7 cellular contexts compared by ENCODE assay signal in the genomic region with DNA sequence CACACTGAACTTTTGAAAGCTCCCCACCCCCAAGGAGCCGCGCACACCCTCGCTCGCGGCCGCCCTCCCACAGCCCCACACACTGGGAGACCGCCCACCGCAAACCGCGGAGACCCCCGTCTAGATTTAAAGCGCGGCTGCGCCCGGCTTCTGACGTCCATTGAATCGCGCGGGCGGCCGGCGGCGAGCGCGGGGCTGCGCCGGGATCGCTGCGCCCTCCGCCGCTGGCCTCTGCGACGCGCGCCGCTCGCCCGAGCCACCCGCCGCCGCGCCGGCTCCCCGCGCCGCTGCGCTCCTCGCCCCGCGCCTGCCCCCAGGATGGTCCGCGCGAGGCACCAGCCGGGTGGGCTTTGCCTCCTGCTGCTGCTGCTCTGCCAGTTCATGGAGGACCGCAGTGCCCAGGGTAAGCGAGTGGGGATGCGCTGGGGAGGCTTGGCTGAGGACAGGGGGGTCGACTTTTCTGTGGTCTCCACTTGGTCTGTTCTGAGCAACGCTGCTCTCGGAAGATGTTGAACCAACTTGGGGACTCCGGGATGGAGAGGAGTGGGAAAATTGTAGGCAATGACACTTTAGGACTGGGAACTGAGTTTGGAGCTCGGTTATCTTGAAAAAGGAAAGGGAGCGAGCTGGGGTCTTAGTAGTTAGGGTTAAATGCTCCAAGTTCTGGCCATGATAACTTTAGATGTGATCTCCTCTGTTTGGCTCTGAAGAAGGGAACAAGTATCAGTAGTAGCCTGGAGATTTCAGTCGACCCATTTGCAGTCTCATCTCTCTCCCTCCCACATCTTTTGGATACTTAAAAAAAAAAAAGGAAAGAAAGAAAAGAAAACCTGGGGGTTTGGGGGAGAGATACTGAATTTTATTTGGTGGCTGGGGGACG. TPM values are rescaled to one million over a fixed set of nuclear protein-coding genes. Genes with fewer than 3 reads are reported as not detected.
DNase-seq lines count a peak whose midpoint lies in the region; ATAC-seq and TF ChIP-seq lines count a peak whose summit lies in the region.

FST (plus strand) TSS at position 156 of the 880 bp plus-strand sequence; CDS start at position 319, 163 bp downstream.

- H3K4me3 ChIP-seq in GM12865 (ENCODE audit: low read depth, low read length): peak within 1 kb of the TSS; percentile 51
- H3K4me3 ChIP-seq in mammary epithelial cell (replicated peaks in 1 of 3; ENCODE audit: insufficient read depth in 1 of 3, low read depth in 2 of 3, low read length in 3 of 3): peak within 1 kb of the TSS; percentile 87 to 97 (median 96)
- peak within 1 kb of the TSS; percentile 66 to 91 (median 84) for H3K4me3 ChIP-seq in stomach

- H2AFZ ChIP-seq in mammary epithelial cell (ENCODE audit: low read depth, low read length): peak within 1 kb of the TSS; percentile 85

- H3K4me1 ChIP-seq in mammary epithelial cell (ENCODE audit: insufficient read depth, low read length) (peaks cover 22% of the 10 kb centered on the region), stomach (peaks cover 14 to 42% (median 40%) of the 10 kb centered on the region in 4 donors)

- H3K27ac ChIP-seq in mammary epithelial cell (ENCODE audit: insufficient read depth, low read depth, low read length) (peak within 1 kb of the TSS; percentile 98), stomach (peak within 1 kb of the TSS; percentile 63 to 87 (median 82))

- intact Hi-C loops in mammary epithelial cell (cut with micrococcal nuclease) (loop anchor here (2.0 to 5.0 kb wide), 3 partner anchors 122 to 310 kb away; no protein-coding TSS in a partner anchor), left colon (cut with DNase I, micrococcal nuclease) (loop anchor here in 1 of 2 donors (10.0 kb wide), 1 partner anchor 744 kb away; no protein-coding TSS in a partner anchor), stomach (cut with DNase I; ENCODE audit: low total_unique reads) (loop anchor here (5.0 kb wide), 1 partner anchor 747 kb away; no protein-coding TSS in a partner anchor)

- peak within 1 kb of the TSS; percentile 100 for H3K9ac ChIP-seq in mammary epithelial cell (ENCODE audit: insufficient read depth, low read length)

- no peak for TF ChIP-seq EP300 in stomach (IDR thresholded peaks at IDR 0.05)

- no TSS peak for BruUV-seq in mammary epithelial cell (replicated peaks; lab: Mats Ljungman, UMichigan)

- ATAC-seq in left colon (peak; percentile 39), GM21360 (IDR thresholded peaks at IDR 0.05; ENCODE audit: unreplicated experiment) (no peak)

- in situ Hi-C loops in mammary epithelial cell (cut with MboI; ENCODE audit: low sequenced_read_pairs in 2 of 2): loop anchor here (10.0 kb wide), 3 partner anchors 146 to 754 kb away; no protein-coding TSS in a partner anchor

- DNase-seq in GM12865 (ENCODE audit: low read depth): no peak
- DNase-seq in NCI-H345 treated with DMSO at 0.1 percent for 48 hours (lab: John Stamatoyannopoulos, UW; ENCODE audit: unreplicated experiment): peak; percentile 59
- peak; percentile 35 for DNase-seq in mammary epithelial cell
- DNase-seq in left colon: peak in 1 of 2 donors; percentile 12
- DNase-seq in stomach: peak; percentile 25
- DNase-seq in effector CD8-positive, alpha-beta T cell (lab: John Stamatoyannopoulos, UW): no peak

- no peaks in the 10 kb centered on the region for H3K27me3 ChIP-seq in mammary epithelial cell (ENCODE audit: insufficient read depth, low read length)
- peaks cover 0 to 26% (median 0%) of the 10 kb centered on the region in 3 donors for H3K27me3 ChIP-seq in stomach

- H4K20me1 ChIP-seq in mammary epithelial cell (ENCODE audit: insufficient read depth, low read length): no peaks in the 10 kb centered on the region

- 0% methylated on average over 7 of the region's 65 CpGs for WGBS in mammary epithelial cell (ENCODE audit: low coverage, missing lambda C conversion rate)
- 1 to 3% (median 2%) methylated on average over 46 to 65 of the region's 65 CpGs for WGBS in stomach, 5 donors

- H3K36me3 ChIP-seq in mammary epithelial cell (ENCODE audit: insufficient read depth, low read length) (peaks cover 25% of the 10 kb centered on the region), stomach (peaks cover 0 to 5% (median 2%) of the 10 kb centered on the region in 4 donors)

- TF ChIP-seq CTCF in GM12865 (IDR thresholded peaks at IDR 0.05; ENCODE audit: insufficient read depth, low read depth, low read length, missing control alignments) (no peak), mammary epithelial cell (conservative IDR thresholded peaks at IDR 0.05 in 1 of 2, IDR thresholded peaks at IDR 0.05 in 1 of 2; ENCODE audit: extremely low read depth in 1 of 2, insufficient read depth in 1 of 2, low read depth in 1 of 2, low read length in 2 of 2) (no peak), stomach (IDR thresholded peaks at IDR 0.05) (no peak)

- H3K9me3 ChIP-seq in mammary epithelial cell (replicated peaks; ENCODE audit: insufficient read depth, low read length): no peaks in the 10 kb centered on the region
- H3K9me3 ChIP-seq in stomach: no peaks in the 10 kb centered on the region

- dilution Hi-C loops in mammary epithelial cell (cut with HindIII; ENCODE audit: low sequenced_read_pairs): loop anchor here (5.0 to 10.0 kb wide), 2 partner anchors 146 to 218 kb away; no protein-coding TSS in a partner anchor

- CTCF ChIA-PET in mammary epithelial cell (lab: Charles Lee; ENCODE audit: low non-redundant PET): interaction anchor here (0.6 kb wide), 1 partner anchor 59 kb away, joined by 4 read pairs; no protein-coding TSS in a partner anchor

- no peak for TF ChIP-seq POLR2A in stomach (IDR thresholded peaks at IDR 0.05)

- peaks cover 49% of the 10 kb centered on the region for H3K79me2 ChIP-seq in mammary epithelial cell (ENCODE audit: insufficient read depth, low read length)

- peak within 1 kb of the TSS; percentile 95 for H3K4me2 ChIP-seq in mammary epithelial cell (ENCODE audit: insufficient read depth, low read depth, low read length)

RNA-seq across cellular contexts. Expression of gene FST, which starts in this region (rescaled TPM):
- 100 to 1,000 TPM; 185 to 488 TPM for total RNA-seq in mammary epithelial cell
- polyA plus RNA-seq in mammary epithelial cell: 324 TPM
- 312 TPM for polyA minus RNA-seq in mammary epithelial cell
- 1 to 10 TPM; 1.3 to 4.2 TPM for total RNA-seq in left colon
- 10 to 100 TPM in 2 of 5 donors, 1 to 10 TPM in 3; 1.8 to 16.8 (median 9.3) TPM for total RNA-seq in stomach
- 1 to 10 TPM; 4.1 to 9.6 (median 7.0) TPM for polyA plus RNA-seq in stomach

Comparison
In these comparisons a context has a peak if more than half of its experiments do, and no peak if none do; other contexts are left out.
1. RNA of gene FST (total RNA-seq): 185 to 488 TPM in mammary epithelial cell; 1.8 to 16.8 TPM in stomach and 1.3 to 4.2 TPM in left colon; every median in the first group is over 10 times any median in the second.
2. RNA of gene FST (polyA plus RNA-seq): 324 TPM in mammary epithelial cell (single experiment); 4.1 to 9.6 TPM in stomach; every median in the first group is over 10 times any median in the second.
3. DNase-seq: peak in NCI-H345 treated with DMSO at 0.1 percent for 48 hours (single experiment), mammary epithelial cell (single experiment) and stomach (single experiment); none in GM12865 (single experiment) and effector CD8-positive, alpha-beta T cell (single experiment).
4. Peak in every context shown above with its lines, with median percentiles within 50 percentile points of each other: H3K4me3 ChIP-seq.